Comparison of ENCODE assay signal across 9 cellular contexts in the genomic region with DNA sequence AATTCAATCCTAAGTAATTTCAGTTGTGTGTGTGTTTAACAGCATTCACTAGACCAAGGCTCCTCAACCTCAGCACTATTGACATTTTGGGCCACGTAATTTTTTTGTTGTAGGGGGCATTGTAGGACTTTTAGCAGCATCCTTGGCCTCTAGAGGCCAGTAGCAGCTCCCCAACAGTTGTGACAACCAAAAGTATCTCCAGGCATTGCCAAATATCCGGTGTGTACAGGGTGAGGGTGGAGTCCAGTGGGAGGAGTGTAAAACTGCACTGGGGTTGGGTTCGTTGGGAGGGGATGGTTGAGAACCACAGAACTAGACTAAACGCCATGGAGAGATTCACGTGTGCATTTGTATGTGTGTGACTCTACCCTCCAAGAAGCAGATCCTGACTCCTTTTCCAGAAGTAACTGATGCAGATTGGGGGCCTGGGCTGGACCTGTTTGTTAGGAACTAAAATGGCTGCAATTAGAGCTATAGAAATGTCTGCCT. TPM values are rescaled to one million over a fixed set of nuclear protein-coding genes. Genes with fewer than 3 reads are reported as not detected.
DNase-seq lines count a peak whose midpoint lies in the region; ATAC-seq, FAIRE-seq and TF ChIP-seq lines count a peak whose summit lies in the region.
"Had no signal": no experiment of that assay in that cellular context is flagged by ENCODE, and none has a peak within 500 bp of the region (broad histone marks: within the 10 kb centered on the region; RNA-seq: fewer than 3 reads in every experiment).

No MANE protein-coding gene starts in this region.

- no peak for TF ChIP-seq EP300 in esophagus muscularis mucosa (IDR thresholded peaks at IDR 0.05)

- no peaks in the 10 kb centered on the region for H3K9me3 ChIP-seq in mucosa of descending colon
- H3K9me3 ChIP-seq in esophagus muscularis mucosa = no peaks in the 10 kb centered on the region

- no peak overlapping the region for H3K4me3 ChIP-seq in HL-60 (replicated peaks; ENCODE audit: insufficient read depth, low read length)
- no peak overlapping the region for H3K4me3 ChIP-seq in brain microvascular endothelial cell (ENCODE audit: low read depth, low read length)
- no peak overlapping the region for H3K4me3 ChIP-seq in mucosa of descending colon
- H3K4me3 ChIP-seq in esophagus muscularis mucosa = no peak overlapping the region
- H3K4me3 ChIP-seq: skin epidermis had no signal

- intact Hi-C loops in mucosa of descending colon (cut with DNase I, micrococcal nuclease) (no loop called here), esophagus muscularis mucosa (cut with DNase I) (loop anchor here (10.0 kb wide), 1 partner anchor 178 kb away; no protein-coding TSS in a partner anchor)

- H3K27me3 ChIP-seq in HL-60 (ENCODE audit: insufficient read depth, poor library complexity, severe bottlenecking) = no peaks in the 10 kb centered on the region
- H3K27me3 ChIP-seq in brain microvascular endothelial cell (replicated peaks) = no peaks in the 10 kb centered on the region
- H3K27me3 ChIP-seq in esophagus muscularis mucosa = no peaks in the 10 kb centered on the region

- in situ Hi-C loops in brain microvascular endothelial cell (cut with HindIII; ENCODE audit: low pct_ligation_motif_present, low sequenced_read_pairs) = no loop called here

- H3K27ac ChIP-seq in HL-60 (replicated peaks) (peak overlapping the region; percentile 66), brain microvascular endothelial cell (no peak overlapping the region), esophagus muscularis mucosa (replicated peaks in 1 of 4) (no peak overlapping the region)
- H3K27ac ChIP-seq: skin epidermis had no signal

- H3K36me3 ChIP-seq in brain microvascular endothelial cell (replicated peaks) (no peaks in the 10 kb centered on the region), mucosa of descending colon (ENCODE audit: low read depth) (no peaks in the 10 kb centered on the region), esophagus muscularis mucosa (no peaks in the 10 kb centered on the region)

- peak; percentile 72 for TF ChIP-seq CTCF in HL-60 (IDR thresholded peaks at IDR 0.05; ENCODE audit: insufficient read depth, low read length)
- TF ChIP-seq CTCF in brain microvascular endothelial cell (IDR thresholded peaks at IDR 0.05; ENCODE audit: low read depth, low read length, missing control alignments) = peak; percentile 72
- TF ChIP-seq CTCF in mucosa of descending colon (IDR thresholded peaks at IDR 0.05) = no peak
- TF ChIP-seq CTCF in D721Med (IDR thresholded peaks at IDR 0.05; ENCODE audit: insufficient read depth, missing control alignments) = no peak
- peak in 1 of 3 experiments; percentile 11 for TF ChIP-seq CTCF in esophagus muscularis mucosa (IDR thresholded peaks at IDR 0.05)

- peak; percentile 83 for ATAC-seq in GM18907 (IDR thresholded peaks at IDR 0.05; ENCODE audit: unreplicated experiment)
- ATAC-seq in mucosa of descending colon = peak; percentile 96

- FAIRE-seq in D721Med (lab: Jason Lieb, UNC) = no peak

- 52% methylated on average over 5 of the region's 5 CpGs for WGBS in esophagus muscularis mucosa

- H3K4me1 ChIP-seq in mucosa of descending colon (ENCODE audit: low read depth) (no peaks in the 10 kb centered on the region), esophagus muscularis mucosa (peaks cover 7 to 11% (median 10%) of the 10 kb centered on the region in 4 donors)

- no peak for TF ChIP-seq POLR2A in esophagus muscularis mucosa (IDR thresholded peaks at IDR 0.05; ENCODE audit: low read depth)

- DNase-seq in Ammon's horn (ENCODE audit: low spot score) (peak; percentile 20), HL-60 (ENCODE audit: low read depth in 1 of 2, low spot score in 1 of 2) (peak; percentile 86 to 97), SW480 (ENCODE audit: low spot score) (peak; percentile 92), brain microvascular endothelial cell (peak; percentile 46), mucosa of descending colon (peak in 1 of 3 donors; percentile 46), D721Med (ENCODE audit: insufficient read length, low spot score) (no peak), esophagus muscularis mucosa (ENCODE audit: extremely low spot score) (no peak)

RNA-seq across cellular contexts. Expression of a gene that starts 5.9 kb away (rescaled TPM):
- total RNA-seq in mucosa of descending colon (10 to 100 TPM; 20.3 to 78.1 (median 23.3) TPM), esophagus muscularis mucosa (10 to 100 TPM; 31.8 to 47.8 (median 36.1) TPM)

Comparison
In these comparisons a context has a peak if more than half of its experiments do, and no peak if none do; other contexts are left out.
1. DNase-seq: peak in Ammon's horn (single experiment), HL-60 (2 of 2), SW480 (single experiment) and brain microvascular endothelial cell (single experiment); none in D721Med (single experiment) and esophagus muscularis mucosa (single experiment).
2. CTCF ChIP-seq: peak in HL-60 (single experiment) and brain microvascular endothelial cell (single experiment); none in mucosa of descending colon (single experiment) and D721Med (single experiment).